ENCODE assay signal across 2 cellular contexts in the genomic region with DNA sequence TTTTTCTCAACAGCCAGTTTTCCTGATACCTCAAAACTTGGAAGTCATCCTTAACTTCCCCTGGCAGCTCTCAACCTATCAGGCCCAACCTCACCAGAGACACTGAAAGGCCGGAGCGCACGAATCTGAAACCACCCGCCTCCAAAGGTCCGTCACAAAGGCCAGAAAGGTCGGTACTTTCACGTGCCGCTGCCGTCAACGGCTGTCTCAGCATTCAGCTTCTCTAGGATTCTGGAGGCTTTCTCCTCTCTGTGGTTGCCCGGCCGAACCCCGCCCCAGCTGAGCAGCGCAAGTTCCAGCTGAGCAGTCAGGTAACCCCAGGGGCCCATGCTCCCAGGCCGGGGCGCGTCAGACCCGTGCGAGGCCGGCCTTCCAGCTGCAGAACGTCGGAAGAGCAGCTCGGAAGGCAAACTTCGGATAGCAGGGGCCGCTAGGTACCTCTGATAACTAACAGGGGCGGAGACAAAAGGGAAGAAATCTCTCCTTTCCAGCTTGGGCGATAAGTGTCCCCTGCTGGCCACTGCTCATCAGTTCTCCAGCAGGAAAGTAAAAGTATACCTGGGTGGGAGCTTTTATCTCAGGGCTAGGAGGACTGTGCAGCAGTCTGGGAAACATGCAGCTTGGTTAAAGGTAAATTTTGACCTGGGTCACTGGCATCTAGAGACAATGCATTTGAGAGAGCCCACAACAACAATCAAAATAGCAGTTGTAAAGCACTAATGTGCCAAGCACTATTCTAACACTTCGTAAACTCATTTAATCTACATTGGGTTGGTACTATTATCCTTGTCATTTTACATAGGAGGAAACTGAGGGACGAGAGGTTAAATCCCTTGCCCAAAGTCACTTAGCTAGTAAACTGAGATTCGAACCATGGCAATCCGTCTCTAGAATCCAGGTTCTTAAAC.
A peak's percentile ranks its signal among the peaks of the same experiment; 100 is the strongest.
TF ChIP-seq lines count a peak whose summit lies in the region.

No MANE protein-coding gene starts in this region.

TF ChIP-seq in Ishikawa, 13 proteins besides CTCF, POLR2A, EP300 and RAD21:
- peak; percentile 62; the same call in 1 of the 2 replicates for TF ChIP-seq TAF1 (IDR thresholded peaks at IDR 0.05; ENCODE audit: low read depth)
- peak; percentile 20; the same call in 1 of the 2 replicates for TF ChIP-seq TEAD4 (IDR thresholded peaks at IDR 0.05)
- TF ChIP-seq, protein P1, sequence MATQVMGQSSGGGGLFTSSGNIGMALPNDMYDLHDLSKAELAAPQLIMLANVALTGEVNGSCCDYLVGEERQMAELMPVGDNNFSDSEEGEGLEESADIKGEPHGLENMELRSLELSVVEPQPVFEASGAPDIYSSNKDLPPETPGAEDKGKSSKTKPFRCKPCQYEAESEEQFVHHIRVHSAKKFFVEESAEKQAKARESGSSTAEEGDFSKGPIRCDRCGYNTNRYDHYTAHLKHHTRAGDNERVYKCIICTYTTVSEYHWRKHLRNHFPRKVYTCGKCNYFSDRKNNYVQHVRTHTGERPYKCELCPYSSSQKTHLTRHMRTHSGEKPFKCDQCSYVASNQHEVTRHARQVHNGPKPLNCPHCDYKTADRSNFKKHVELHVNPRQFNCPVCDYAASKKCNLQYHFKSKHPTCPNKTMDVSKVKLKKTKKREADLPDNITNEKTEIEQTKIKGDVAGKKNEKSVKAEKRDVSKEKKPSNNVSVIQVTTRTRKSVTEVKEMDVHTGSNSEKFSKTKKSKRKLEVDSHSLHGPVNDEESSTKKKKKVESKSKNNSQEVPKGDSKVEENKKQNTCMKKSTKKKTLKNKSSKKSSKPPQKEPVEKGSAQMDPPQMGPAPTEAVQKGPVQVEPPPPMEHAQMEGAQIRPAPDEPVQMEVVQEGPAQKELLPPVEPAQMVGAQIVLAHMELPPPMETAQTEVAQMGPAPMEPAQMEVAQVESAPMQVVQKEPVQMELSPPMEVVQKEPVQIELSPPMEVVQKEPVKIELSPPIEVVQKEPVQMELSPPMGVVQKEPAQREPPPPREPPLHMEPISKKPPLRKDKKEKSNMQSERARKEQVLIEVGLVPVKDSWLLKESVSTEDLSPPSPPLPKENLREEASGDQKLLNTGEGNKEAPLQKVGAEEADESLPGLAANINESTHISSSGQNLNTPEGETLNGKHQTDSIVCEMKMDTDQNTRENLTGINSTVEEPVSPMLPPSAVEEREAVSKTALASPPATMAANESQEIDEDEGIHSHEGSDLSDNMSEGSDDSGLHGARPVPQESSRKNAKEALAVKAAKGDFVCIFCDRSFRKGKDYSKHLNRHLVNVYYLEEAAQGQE (IDR thresholded peaks at IDR 0.05; ENCODE audit: low read depth): no peak
- no peak for TF ChIP-seq CEBPB (IDR thresholded peaks at IDR 0.05)
- no peak for TF ChIP-seq YY1 (IDR thresholded peaks at IDR 0.05; ENCODE audit: low read depth)
- peak; percentile 49 for TF ChIP-seq TCF12 (IDR thresholded peaks at IDR 0.05; ENCODE audit: low read depth)
- TF ChIP-seq, protein P2, sequence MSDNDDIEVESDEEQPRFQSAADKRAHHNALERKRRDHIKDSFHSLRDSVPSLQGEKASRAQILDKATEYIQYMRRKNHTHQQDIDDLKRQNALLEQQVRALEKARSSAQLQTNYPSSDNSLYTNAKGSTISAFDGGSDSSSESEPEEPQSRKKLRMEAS (IDR thresholded peaks at IDR 0.05): peak; percentile 99
- TF ChIP-seq FOXM1 (IDR thresholded peaks at IDR 0.05; ENCODE audit: borderline replicate concordance, low read depth): no peak
- 0 out of 2 replicates have a peak, but pooled peaks have one; percentile 18 for TF ChIP-seq CREB1 (IDR thresholded peaks at IDR 0.05; ENCODE audit: low read depth)
- no peak for TF ChIP-seq EGR1 (IDR thresholded peaks at IDR 0.05)
- no peak for TF ChIP-seq NFIC (IDR thresholded peaks at IDR 0.05)
- no peak for TF ChIP-seq ZBTB7A (IDR thresholded peaks at IDR 0.05; ENCODE audit: low read depth)
- TF ChIP-seq, protein P3, sequence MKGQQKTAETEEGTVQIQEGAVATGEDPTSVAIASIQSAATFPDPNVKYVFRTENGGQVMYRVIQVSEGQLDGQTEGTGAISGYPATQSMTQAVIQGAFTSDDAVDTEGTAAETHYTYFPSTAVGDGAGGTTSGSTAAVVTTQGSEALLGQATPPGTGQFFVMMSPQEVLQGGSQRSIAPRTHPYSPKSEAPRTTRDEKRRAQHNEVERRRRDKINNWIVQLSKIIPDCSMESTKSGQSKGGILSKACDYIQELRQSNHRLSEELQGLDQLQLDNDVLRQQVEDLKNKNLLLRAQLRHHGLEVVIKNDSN (IDR thresholded peaks at IDR 0.05): peak; percentile 78

TF ChIP-seq in HepG2, 621 proteins besides CTCF, POLR2A, EP300 and RAD21 (continues in another document):
- TF ChIP-seq ZSCAN12 (CRISPR knock-in tag; IDR thresholded peaks at IDR 0.05) (no peak), SMAD9 (CRISPR knock-in tag; IDR thresholded peaks at IDR 0.05) (no peak), GATA4 (IDR thresholded peaks at IDR 0.05; ENCODE audit: borderline replicate concordance, low read depth) (no peak), IKZF1 (IDR thresholded peaks at IDR 0.05) (no peak), CCAR2 (optimal IDR thresholded peaks at IDR 0.05; ENCODE audit: low read depth, low read length) (peak; percentile 43), ZNF724P (CRISPR knock-in tag; IDR thresholded peaks at IDR 0.05; ENCODE audit: borderline replicate concordance) (no peak; the same call in 1 of the 2 replicates), HNF4G (IDR thresholded peaks at IDR 0.05; ENCODE audit: borderline replicate concordance, low read depth, low read length) (peak; percentile 62), HNF4G (CRISPR knock-in tag; IDR thresholded peaks at IDR 0.05; ENCODE audit: borderline replicate concordance, low read depth) (peak; percentile 80; the same call in 1 of the 2 replicates), ZNF768 (CRISPR knock-in tag; IDR thresholded peaks at IDR 0.05) (no peak; the same call in none of the 2 replicates), TOPORS (CRISPR knock-in tag; IDR thresholded peaks at IDR 0.05) (peak; percentile 71; the same call in 1 of the 2 replicates), ZFP36L2 (CRISPR knock-in tag; IDR thresholded peaks at IDR 0.05) (no peak), ZSCAN22 (CRISPR knock-in tag; IDR thresholded peaks at IDR 0.05) (0 out of 2 replicates have a peak, but pooled peaks have one; percentile 28), ZNF670 (CRISPR knock-in tag; IDR thresholded peaks at IDR 0.05; ENCODE audit: borderline replicate concordance) (peak; percentile 57; the same call in 1 of the 2 replicates), KDM1A (CRISPR knock-in tag; IDR thresholded peaks at IDR 0.05) (no peak), ZNF615 (CRISPR knock-in tag; IDR thresholded peaks at IDR 0.05; ENCODE audit: borderline replicate concordance) (no peak), ZNF589 (CRISPR knock-in tag; conservative IDR thresholded peaks at IDR 0.05) (0 out of 2 replicates have a peak, but pooled peaks have one; percentile 75), TOE1 (CRISPR knock-in tag; IDR thresholded peaks at IDR 0.05) (no peak), RFX5 (IDR thresholded peaks at IDR 0.05; ENCODE audit: low read depth, low read length) (peak; percentile 24; the same call in 1 of the 2 replicates)
- TF ChIP-seq, protein P4, sequence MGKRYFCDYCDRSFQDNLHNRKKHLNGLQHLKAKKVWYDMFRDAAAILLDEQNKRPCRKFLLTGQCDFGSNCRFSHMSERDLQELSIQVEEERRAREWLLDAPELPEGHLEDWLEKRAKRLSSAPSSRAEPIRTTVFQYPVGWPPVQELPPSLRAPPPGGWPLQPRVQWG (CRISPR knock-in tag; IDR thresholded peaks at IDR 0.05; ENCODE audit: borderline replicate concordance, low read depth): no peak
- TF ChIP-seq, protein P5, sequence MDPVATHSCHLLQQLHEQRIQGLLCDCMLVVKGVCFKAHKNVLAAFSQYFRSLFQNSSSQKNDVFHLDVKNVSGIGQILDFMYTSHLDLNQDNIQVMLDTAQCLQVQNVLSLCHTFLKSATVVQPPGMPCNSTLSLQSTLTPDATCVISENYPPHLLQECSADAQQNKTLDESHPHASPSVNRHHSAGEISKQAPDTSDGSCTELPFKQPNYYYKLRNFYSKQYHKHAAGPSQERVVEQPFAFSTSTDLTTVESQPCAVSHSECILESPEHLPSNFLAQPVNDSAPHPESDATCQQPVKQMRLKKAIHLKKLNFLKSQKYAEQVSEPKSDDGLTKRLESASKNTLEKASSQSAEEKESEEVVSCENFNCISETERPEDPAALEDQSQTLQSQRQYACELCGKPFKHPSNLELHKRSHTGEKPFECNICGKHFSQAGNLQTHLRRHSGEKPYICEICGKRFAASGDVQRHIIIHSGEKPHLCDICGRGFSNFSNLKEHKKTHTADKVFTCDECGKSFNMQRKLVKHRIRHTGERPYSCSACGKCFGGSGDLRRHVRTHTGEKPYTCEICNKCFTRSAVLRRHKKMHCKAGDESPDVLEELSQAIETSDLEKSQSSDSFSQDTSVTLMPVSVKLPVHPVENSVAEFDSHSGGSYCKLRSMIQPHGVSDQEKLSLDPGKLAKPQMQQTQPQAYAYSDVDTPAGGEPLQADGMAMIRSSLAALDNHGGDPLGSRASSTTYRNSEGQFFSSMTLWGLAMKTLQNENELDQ (CRISPR knock-in tag; IDR thresholded peaks at IDR 0.05; ENCODE audit: borderline replicate concordance): no peak
- TF ChIP-seq, protein P6, sequence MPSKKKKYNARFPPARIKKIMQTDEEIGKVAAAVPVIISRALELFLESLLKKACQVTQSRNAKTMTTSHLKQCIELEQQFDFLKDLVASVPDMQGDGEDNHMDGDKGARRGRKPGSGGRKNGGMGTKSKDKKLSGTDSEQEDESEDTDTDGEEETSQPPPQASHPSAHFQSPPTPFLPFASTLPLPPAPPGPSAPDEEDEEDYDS (CRISPR knock-in tag; IDR thresholded peaks at IDR 0.05): peak; percentile 60
- TF ChIP-seq, protein P7, sequence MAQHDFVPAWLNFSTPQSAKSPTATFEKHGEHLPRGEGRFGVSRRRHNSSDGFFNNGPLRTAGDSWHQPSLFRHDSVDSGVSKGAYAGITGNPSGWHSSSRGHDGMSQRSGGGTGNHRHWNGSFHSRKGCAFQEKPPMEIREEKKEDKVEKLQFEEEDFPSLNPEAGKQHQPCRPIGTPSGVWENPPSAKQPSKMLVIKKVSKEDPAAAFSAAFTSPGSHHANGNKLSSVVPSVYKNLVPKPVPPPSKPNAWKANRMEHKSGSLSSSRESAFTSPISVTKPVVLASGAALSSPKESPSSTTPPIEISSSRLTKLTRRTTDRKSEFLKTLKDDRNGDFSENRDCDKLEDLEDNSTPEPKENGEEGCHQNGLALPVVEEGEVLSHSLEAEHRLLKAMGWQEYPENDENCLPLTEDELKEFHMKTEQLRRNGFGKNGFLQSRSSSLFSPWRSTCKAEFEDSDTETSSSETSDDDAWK (CRISPR knock-in tag; IDR thresholded peaks at IDR 0.05): no peak
- TF ChIP-seq, protein P8, sequence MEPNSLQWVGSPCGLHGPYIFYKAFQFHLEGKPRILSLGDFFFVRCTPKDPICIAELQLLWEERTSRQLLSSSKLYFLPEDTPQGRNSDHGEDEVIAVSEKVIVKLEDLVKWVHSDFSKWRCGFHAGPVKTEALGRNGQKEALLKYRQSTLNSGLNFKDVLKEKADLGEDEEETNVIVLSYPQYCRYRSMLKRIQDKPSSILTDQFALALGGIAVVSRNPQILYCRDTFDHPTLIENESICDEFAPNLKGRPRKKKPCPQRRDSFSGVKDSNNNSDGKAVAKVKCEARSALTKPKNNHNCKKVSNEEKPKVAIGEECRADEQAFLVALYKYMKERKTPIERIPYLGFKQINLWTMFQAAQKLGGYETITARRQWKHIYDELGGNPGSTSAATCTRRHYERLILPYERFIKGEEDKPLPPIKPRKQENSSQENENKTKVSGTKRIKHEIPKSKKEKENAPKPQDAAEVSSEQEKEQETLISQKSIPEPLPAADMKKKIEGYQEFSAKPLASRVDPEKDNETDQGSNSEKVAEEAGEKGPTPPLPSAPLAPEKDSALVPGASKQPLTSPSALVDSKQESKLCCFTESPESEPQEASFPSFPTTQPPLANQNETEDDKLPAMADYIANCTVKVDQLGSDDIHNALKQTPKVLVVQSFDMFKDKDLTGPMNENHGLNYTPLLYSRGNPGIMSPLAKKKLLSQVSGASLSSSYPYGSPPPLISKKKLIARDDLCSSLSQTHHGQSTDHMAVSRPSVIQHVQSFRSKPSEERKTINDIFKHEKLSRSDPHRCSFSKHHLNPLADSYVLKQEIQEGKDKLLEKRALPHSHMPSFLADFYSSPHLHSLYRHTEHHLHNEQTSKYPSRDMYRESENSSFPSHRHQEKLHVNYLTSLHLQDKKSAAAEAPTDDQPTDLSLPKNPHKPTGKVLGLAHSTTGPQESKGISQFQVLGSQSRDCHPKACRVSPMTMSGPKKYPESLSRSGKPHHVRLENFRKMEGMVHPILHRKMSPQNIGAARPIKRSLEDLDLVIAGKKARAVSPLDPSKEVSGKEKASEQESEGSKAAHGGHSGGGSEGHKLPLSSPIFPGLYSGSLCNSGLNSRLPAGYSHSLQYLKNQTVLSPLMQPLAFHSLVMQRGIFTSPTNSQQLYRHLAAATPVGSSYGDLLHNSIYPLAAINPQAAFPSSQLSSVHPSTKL (CRISPR knock-in tag; IDR thresholded peaks at IDR 0.05): peak; percentile 94
- TF ChIP-seq, protein P9, sequence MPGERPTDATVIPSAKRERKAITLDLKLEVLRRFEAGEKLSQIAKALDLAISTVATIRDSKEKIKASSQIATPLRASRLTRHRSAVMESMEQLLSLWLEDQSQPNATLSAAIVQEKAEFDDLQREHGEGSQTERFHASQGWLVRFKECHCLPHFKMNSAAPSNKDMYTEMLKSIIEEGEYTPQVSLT (CRISPR knock-in tag; IDR thresholded peaks at IDR 0.05; ENCODE audit: borderline replicate concordance, low read depth): peak; percentile 90
- TF ChIP-seq, protein P10, sequence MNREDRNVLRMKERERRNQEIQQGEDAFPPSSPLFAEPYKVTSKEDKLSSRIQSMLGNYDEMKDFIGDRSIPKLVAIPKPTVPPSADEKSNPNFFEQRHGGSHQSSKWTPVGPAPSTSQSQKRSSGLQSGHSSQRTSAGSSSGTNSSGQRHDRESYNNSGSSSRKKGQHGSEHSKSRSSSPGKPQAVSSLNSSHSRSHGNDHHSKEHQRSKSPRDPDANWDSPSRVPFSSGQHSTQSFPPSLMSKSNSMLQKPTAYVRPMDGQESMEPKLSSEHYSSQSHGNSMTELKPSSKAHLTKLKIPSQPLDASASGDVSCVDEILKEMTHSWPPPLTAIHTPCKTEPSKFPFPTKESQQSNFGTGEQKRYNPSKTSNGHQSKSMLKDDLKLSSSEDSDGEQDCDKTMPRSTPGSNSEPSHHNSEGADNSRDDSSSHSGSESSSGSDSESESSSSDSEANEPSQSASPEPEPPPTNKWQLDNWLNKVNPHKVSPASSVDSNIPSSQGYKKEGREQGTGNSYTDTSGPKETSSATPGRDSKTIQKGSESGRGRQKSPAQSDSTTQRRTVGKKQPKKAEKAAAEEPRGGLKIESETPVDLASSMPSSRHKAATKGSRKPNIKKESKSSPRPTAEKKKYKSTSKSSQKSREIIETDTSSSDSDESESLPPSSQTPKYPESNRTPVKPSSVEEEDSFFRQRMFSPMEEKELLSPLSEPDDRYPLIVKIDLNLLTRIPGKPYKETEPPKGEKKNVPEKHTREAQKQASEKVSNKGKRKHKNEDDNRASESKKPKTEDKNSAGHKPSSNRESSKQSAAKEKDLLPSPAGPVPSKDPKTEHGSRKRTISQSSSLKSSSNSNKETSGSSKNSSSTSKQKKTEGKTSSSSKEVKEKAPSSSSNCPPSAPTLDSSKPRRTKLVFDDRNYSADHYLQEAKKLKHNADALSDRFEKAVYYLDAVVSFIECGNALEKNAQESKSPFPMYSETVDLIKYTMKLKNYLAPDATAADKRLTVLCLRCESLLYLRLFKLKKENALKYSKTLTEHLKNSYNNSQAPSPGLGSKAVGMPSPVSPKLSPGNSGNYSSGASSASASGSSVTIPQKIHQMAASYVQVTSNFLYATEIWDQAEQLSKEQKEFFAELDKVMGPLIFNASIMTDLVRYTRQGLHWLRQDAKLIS (CRISPR knock-in tag; IDR thresholded peaks at IDR 0.05): no peak
